11 cellular contexts compared by ENCODE assay signal in genomic region chr1:161531986-161532875, GRCh38. TPM values are rescaled to one million over a fixed set of nuclear protein-coding genes. Genes with fewer than 3 reads are reported as not detected.
DNase-seq lines count a peak whose midpoint lies in the region; ATAC-seq, FAIRE-seq and TF ChIP-seq lines count a peak whose summit lies in the region.
"Had no signal": no experiment of that assay in that cellular context is flagged by ENCODE, and none has a peak within 500 bp of the region (broad histone marks: within the 10 kb centered on the region; RNA-seq: fewer than 3 reads in every experiment).

No MANE protein-coding gene starts in this region.

- no peak for TF ChIP-seq EP300 in gastroesophageal sphincter (IDR thresholded peaks at IDR 0.05)

- WGBS in gastroesophageal sphincter (ENCODE audit: low coverage in 1 of 2), 2 donors, result 52 to 64% methylated on average over 19 to 27 of the region's 28 CpGs

- ATAC-seq in T-helper 17 cell (no peak), gastroesophageal sphincter (no peak), GM21825 (IDR thresholded peaks at IDR 0.05; ENCODE audit: unreplicated experiment) (no peak), GM18520 (IDR thresholded peaks at IDR 0.05; ENCODE audit: unreplicated experiment) (no peak)

- peak overlapping the region in 3 of 4 donors; percentile 14 to 60 (median 19) for H3K27ac ChIP-seq in gastroesophageal sphincter

- H3K27me3 Mint-ChIP-seq in T-helper 17 cell, result peaks cover 5% of the 10 kb centered on the region

- H3K4me1 ChIP-seq in gastroesophageal sphincter, result peaks cover 0 to 16% (median 3%) of the 10 kb centered on the region in 3 donors

- no peaks in the 10 kb centered on the region for H3K9me3 ChIP-seq in T-helper 17 cell (ENCODE audit: control insufficient read depth, low read length, poor library complexity, severe bottlenecking)
- no peaks in the 10 kb centered on the region for H3K9me3 ChIP-seq in gastroesophageal sphincter
- H3K9me3 ChIP-seq: upper lobe of left lung had no signal

- peaks cover 2% of the 10 kb centered on the region for H3K36me3 Mint-ChIP-seq in T-helper 17 cell (ENCODE audit: low read depth)

- peak overlapping the region in 1 of 2 donors; percentile 62 for H3K4me3 ChIP-seq in gastroesophageal sphincter
- peak overlapping the region; percentile 67 for H3K4me3 ChIP-seq in retinal pigment epithelial cell (ENCODE audit: low read length)

- peak overlapping the region; percentile 41 for H3K4me3 Mint-ChIP-seq in T-helper 17 cell

- peak overlapping the region; percentile 100 for H3K27ac Mint-ChIP-seq in T-helper 17 cell

- H3K27me3 ChIP-seq in gastroesophageal sphincter, result no peaks in the 10 kb centered on the region
- H3K27me3 ChIP-seq: upper lobe of left lung had no signal

- FAIRE-seq in GM12891 (lab: Jason Lieb, UNC), result no peak
- FAIRE-seq in H54 (lab: Jason Lieb, UNC), result no peak

- TF ChIP-seq POLR2A in GM12891 (IDR thresholded peaks at IDR 0.05; ENCODE audit: low read depth, low read length) (no peak), gastroesophageal sphincter (IDR thresholded peaks at IDR 0.05) (no peak), H54 (IDR thresholded peaks at IDR 0.05; ENCODE audit: low read depth, low read length) (no peak)

- DNase-seq in GM12891 (ENCODE audit: insufficient read length, low spot score) (no peak), T-helper 17 cell (no peak), retinal pigment epithelial cell (ENCODE audit: low read depth) (no peak), H54 (ENCODE audit: insufficient read length, low spot score) (no peak), HT-29 (ENCODE audit: low spot score) (no peak)
- DNase-seq: activated gamma-delta T cell, NCI-H146 had no signal

- TF ChIP-seq CTCF in gastroesophageal sphincter (IDR thresholded peaks at IDR 0.05) (no peak), retinal pigment epithelial cell (conservative IDR thresholded peaks at IDR 0.05; ENCODE audit: low read depth, low read length) (no peak)

- H3K36me3 ChIP-seq in gastroesophageal sphincter, result no peaks in the 10 kb centered on the region
- H3K36me3 ChIP-seq: upper lobe of left lung had no signal

- H3K4me1 Mint-ChIP-seq in T-helper 17 cell, result peaks cover 16% of the 10 kb centered on the region

TF ChIP-seq in GM12891, 5 proteins besides CTCF, POLR2A, EP300 and RAD21:
- TF ChIP-seq PAX5 (IDR thresholded peaks at IDR 0.05; ENCODE audit: insufficient read depth, low read length, severe bottlenecking) (no peak), SPI1 (IDR thresholded peaks at IDR 0.05; ENCODE audit: low read depth, low read length) (peak; percentile 55)
TF ChIP-seq in GM12891: peak in this region for 1.

RNA-seq across cellular contexts. Expression of gene HSPA6, which starts 7.9 kb away (rescaled TPM):
- 0.71 TPM for polyA plus RNA-seq in GM12891 (2012; ENCODE audit: low read depth, missing spikeins)
- under 1 TPM; 0.27 to 0.50 TPM for total RNA-seq in T-helper 17 cell
- 1 to 10 TPM; 1.2 to 6.6 (median 2.0) TPM for total RNA-seq in gastroesophageal sphincter
- 0.70 and 1.1 TPM in 2 replicates for total RNA-seq in HT-29 (2014; rRNA removed; shearing (Covaris generic))

RNA-seq across cellular contexts. Expression of gene FCGR3A, which starts 17.4 kb away (rescaled TPM):
- polyA plus RNA-seq in GM12891 (2012; ENCODE audit: low read depth, missing spikeins), result not detected
- total RNA-seq in T-helper 17 cell, result 1 to 10 TPM in 1 of 2 donors, under 1 TPM in 1; 0.31 to 4.3 TPM
- total RNA-seq in gastroesophageal sphincter, result 10 to 100 TPM in 2 of 4 donors, 1 to 10 TPM in 2; 3.7 to 23.5 (median 10.8) TPM
- not detected in 2 replicates for total RNA-seq in HT-29 (2014; rRNA removed; shearing (Covaris generic))

RNA-seq across cellular contexts. Expression of gene FCGR2A, which starts 27.0 kb away (rescaled TPM):
- polyA plus RNA-seq in GM12891 (2012; ENCODE audit: low read depth, missing spikeins), result 6.6 TPM
- total RNA-seq in T-helper 17 cell, result 1 to 10 TPM; 2.5 to 6.1 TPM
- 10 to 100 TPM; 16.3 to 74.1 (median 40.1) TPM for total RNA-seq in gastroesophageal sphincter
- total RNA-seq in HT-29 (2014; rRNA removed; shearing (Covaris generic)), result not detected in 2 replicates
